9 cellular contexts compared by ENCODE assay signal in genomic region chr11:614583-615452, GRCh38. TPM values are rescaled to one million over a fixed set of nuclear protein-coding genes. Genes with fewer than 3 reads are reported as not detected.
DNase-seq lines count a peak whose midpoint lies in the region; TF ChIP-seq lines count a peak whose summit lies in the region.
"Had no signal": no experiment of that assay in that cellular context is flagged by ENCODE, and none has a peak within 500 bp of the region (broad histone marks: within the 10 kb centered on the region; RNA-seq: fewer than 3 reads in every experiment).

No MANE protein-coding gene starts in this region.

- WGBS in lower leg skin, 2 donors: 48 to 60% methylated on average over 31 to 42 of the region's 67 CpGs

- H3K27me3 Mint-ChIP-seq in type B pancreatic cell: no peaks in the 10 kb centered on the region

- peaks cover 5% of the 10 kb centered on the region for H3K36me3 Mint-ChIP-seq in type B pancreatic cell

- H3K27ac Mint-ChIP-seq in type B pancreatic cell: peak overlapping the region; percentile 86

- peaks cover 4% of the 10 kb centered on the region for H3K4me1 Mint-ChIP-seq in type B pancreatic cell (ENCODE audit: unreplicated experiment)

- H3K9me3 ChIP-seq in ES-I3 (ENCODE audit: control insufficient read depth, insufficient read depth, low read length): no peaks in the 10 kb centered on the region
- no peaks in the 10 kb centered on the region for H3K9me3 ChIP-seq in KOPT-K1 (ENCODE audit: insufficient read depth, low read length, poor library complexity, severe bottlenecking)
- no peaks in the 10 kb centered on the region for H3K9me3 ChIP-seq in breast epithelium

- H3K36me3 ChIP-seq in ES-I3 (ENCODE audit: insufficient read depth, low read length) (peaks cover 7% of the 10 kb centered on the region; the same call in 1 of the 2 replicates), KOPT-K1 (ENCODE audit: insufficient read depth, low read length) (peaks cover 59% of the 10 kb centered on the region), breast epithelium (peaks cover under 1% of the 10 kb centered on the region)

- peak overlapping the region; percentile 88 for H3K4me3 Mint-ChIP-seq in type B pancreatic cell

- TF ChIP-seq POLR2A in breast epithelium (IDR thresholded peaks at IDR 0.05) (no peak), lower leg skin (IDR thresholded peaks at IDR 0.05) (no peak)

- peak overlapping the region; percentile 71 to 76 (median 73) for H3K4me3 ChIP-seq in breast epithelium
- H3K4me3 ChIP-seq in lower leg skin (ENCODE audit: low read depth, poor library complexity, severe bottlenecking): peak overlapping the region; percentile 49

- intact Hi-C loops in breast epithelium (cut with DNase I; ENCODE audit: low total_unique reads): no loop called here
- intact Hi-C loops in lower leg skin (cut with DNase I; ENCODE audit: low total_unique reads): no loop called here

- no peak for TF ChIP-seq CTCF in breast epithelium (IDR thresholded peaks at IDR 0.05)
- no peak for TF ChIP-seq CTCF in lower leg skin (IDR thresholded peaks at IDR 0.05)
- no peak for TF ChIP-seq CTCF in type B pancreatic cell (conservative IDR thresholded peaks at IDR 0.05)

- H3K9me3 Mint-ChIP-seq in type B pancreatic cell: no peaks in the 10 kb centered on the region

- no peaks in the 10 kb centered on the region for H3K27me3 ChIP-seq in breast epithelium

- peak overlapping the region; percentile 79 for H3K27ac ChIP-seq in KOPT-K1 (ENCODE audit: low read depth, low read length, poor library complexity, severe bottlenecking)
- H3K27ac ChIP-seq in breast epithelium: peak overlapping the region; percentile 92 to 99

- DNase-seq in breast epithelium (ENCODE audit: low spot score in 2 of 2): peak in 1 of 2 donors; percentile 49
- DNase-seq in lower leg skin (ENCODE audit: low spot score in 2 of 2): peak in 1 of 2 donors; percentile 86
- DNase-seq in type B pancreatic cell (ENCODE audit: extremely low spot score, unreplicated experiment): peak; percentile 72
- DNase-seq in dedifferentiated amniotic fluid mesenchymal stem cell (ENCODE audit: extremely low spot score): no peak
- DNase-seq in SIG-M5 treated with dmso at 0.1 percent for 504 hours (lab: John Stamatoyannopoulos, UW; ENCODE audit: unreplicated experiment): no peak
- no peak for DNase-seq in DMS114 treated with DMSO at 0.1 percent for 48 hours (lab: John Stamatoyannopoulos, UW; ENCODE audit: unreplicated experiment)

- H3K4me1 ChIP-seq in ES-I3 (ENCODE audit: insufficient read depth, low read length) (no peaks in the 10 kb centered on the region; the same call in 1 of the 2 replicates), breast epithelium (peaks cover 10 to 13% of the 10 kb centered on the region in 2 donors)

- H3K9ac ChIP-seq in ES-I3 (ENCODE audit: low read depth, low read length): peak overlapping the region; percentile 84

RNA-seq across cellular contexts. Expression of gene IRF7, which starts 0.9 kb away (rescaled TPM):
- total RNA-seq in breast epithelium (10 to 100 TPM; 13.3 to 29.9 (median 27.9) TPM), lower leg skin (10 to 100 TPM; 33.7 to 40.9 (median 36.6) TPM), type B pancreatic cell (ENCODE audit: low replicate concordance) (16.4 and 20.5 TPM in 2 replicates)
- total RNA-seq: M059J had no signal

RNA-seq across cellular contexts. Expression of gene CDHR5, which starts 9.9 kb away (rescaled TPM):
- total RNA-seq in breast epithelium (1 to 10 TPM in 1 of 3 donors, not detected in 2; 6.2 TPM), lower leg skin (not detected), type B pancreatic cell (ENCODE audit: low replicate concordance) (7.1 and 23.0 TPM in 2 replicates)
- total RNA-seq: M059J had no signal

RNA-seq across cellular contexts. Expression of gene SCT, which starts 12.2 kb away (rescaled TPM):
- not detected for total RNA-seq in breast epithelium
- not detected for total RNA-seq in lower leg skin
- total RNA-seq in type B pancreatic cell (ENCODE audit: low replicate concordance): 3.1 and 15.3 TPM in 2 replicates
- total RNA-seq: M059J had no signal

RNA-seq across cellular contexts. Expression of gene DRD4, which starts 22.3 kb away (rescaled TPM):
- total RNA-seq in breast epithelium: under 1 TPM in 1 of 3 donors, not detected in 2; 0.29 TPM
- 1 to 10 TPM in 1 of 4 donors, under 1 TPM in 1, not detected in 2; 0.23 to 2.0 TPM for total RNA-seq in lower leg skin
- total RNA-seq in type B pancreatic cell (ENCODE audit: low replicate concordance): 0.59 and 1.2 TPM in 2 replicates
- total RNA-seq: M059J had no signal

RNA-seq across cellular contexts. Expression of gene PHRF1, which starts 38.5 kb away (rescaled TPM):
- total RNA-seq in breast epithelium (10 to 100 TPM; 18.6 to 22.1 (median 21.3) TPM), lower leg skin (10 to 100 TPM; 30.0 to 55.2 (median 31.5) TPM), type B pancreatic cell (ENCODE audit: low replicate concordance) (38.7 and 40.8 TPM in 2 replicates)
